Comparison of ENCODE assay signal across 1 cellular context in genomic region chr5:142479150-142479549, GRCh38.
TF ChIP-seq lines count a peak whose summit lies in the region.

No MANE protein-coding gene starts in this region.

TF ChIP-seq in K562, 482 proteins besides CTCF, POLR2A, EP300 and RAD21 (continued from another document):
- no peak for TF ChIP-seq ZBTB9 (CRISPR knock-in tag; IDR thresholded peaks at IDR 0.05)
- no peak for TF ChIP-seq MYBL2 (IDR thresholded peaks at IDR 0.05; ENCODE audit: low read depth)
- no peak for TF ChIP-seq MYBL2 (CRISPR knock-in tag; IDR thresholded peaks at IDR 0.05; ENCODE audit: borderline replicate concordance)
- TF ChIP-seq, protein P1, sequence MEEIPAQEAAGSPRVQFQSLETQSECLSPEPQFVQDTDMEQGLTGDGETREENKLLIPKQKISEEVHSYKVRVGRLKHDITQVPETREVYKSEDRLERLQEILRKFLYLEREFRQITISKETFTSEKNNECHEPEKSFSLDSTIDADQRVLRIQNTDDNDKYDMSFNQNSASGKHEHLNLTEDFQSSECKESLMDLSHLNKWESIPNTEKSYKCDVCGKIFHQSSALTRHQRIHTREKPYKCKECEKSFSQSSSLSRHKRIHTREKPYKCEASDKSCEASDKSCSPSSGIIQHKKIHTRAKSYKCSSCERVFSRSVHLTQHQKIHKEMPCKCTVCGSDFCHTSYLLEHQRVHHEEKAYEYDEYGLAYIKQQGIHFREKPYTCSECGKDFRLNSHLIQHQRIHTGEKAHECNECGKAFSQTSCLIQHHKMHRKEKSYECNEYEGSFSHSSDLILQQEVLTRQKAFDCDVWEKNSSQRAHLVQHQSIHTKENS (CRISPR knock-in tag; IDR thresholded peaks at IDR 0.05), result no peak
- TF ChIP-seq HNRNPH1 (optimal IDR thresholded peaks at IDR 0.05; ENCODE audit: low read depth, low read length), result no peak
- no peak for TF ChIP-seq CCNT2 (IDR thresholded peaks at IDR 0.05; ENCODE audit: borderline replicate concordance, extremely low read depth, insufficient read length, low read depth, low read length)
- TF ChIP-seq FOXK2 (conservative IDR thresholded peaks at IDR 0.05 in 1 of 2, IDR thresholded peaks at IDR 0.05 in 1 of 2; ENCODE audit: low read depth in 2 of 2), result no peak
- TF ChIP-seq, protein P2, sequence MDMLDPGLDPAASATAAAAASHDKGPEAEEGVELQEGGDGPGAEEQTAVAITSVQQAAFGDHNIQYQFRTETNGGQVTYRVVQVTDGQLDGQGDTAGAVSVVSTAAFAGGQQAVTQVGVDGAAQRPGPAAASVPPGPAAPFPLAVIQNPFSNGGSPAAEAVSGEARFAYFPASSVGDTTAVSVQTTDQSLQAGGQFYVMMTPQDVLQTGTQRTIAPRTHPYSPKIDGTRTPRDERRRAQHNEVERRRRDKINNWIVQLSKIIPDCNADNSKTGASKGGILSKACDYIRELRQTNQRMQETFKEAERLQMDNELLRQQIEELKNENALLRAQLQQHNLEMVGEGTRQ (CRISPR knock-in tag; IDR thresholded peaks at IDR 0.05), result peak; percentile 45
- peak; percentile 36 to 70; a peak in 3 of 4 replicates for TF ChIP-seq TRIM24 (IDR thresholded peaks at IDR 0.05)
